11 cellular contexts compared by ENCODE assay signal in genomic region chr5:76952795-76953536, GRCh38. TPM values are rescaled to one million over a fixed set of nuclear protein-coding genes. Genes with fewer than 3 reads are reported as not detected.
DNase-seq lines count a peak whose midpoint lies in the region; ATAC-seq, FAIRE-seq and TF ChIP-seq lines count a peak whose summit lies in the region.
"Had no signal": no experiment of that assay in that cellular context is flagged by ENCODE, and none has a peak within 500 bp of the region (broad histone marks: within the 10 kb centered on the region; RNA-seq: fewer than 3 reads in every experiment).

Gene CRHBP, plus strand, starts transcription at chr5:76953045. Its CDS starts 90 bp downstream, at chr5:76953135.

- H3K9ac ChIP-seq in astrocyte (ENCODE audit: low read length) (peak within 1 kb of the TSS; percentile 63), kidney (ENCODE audit: low read length in 2 of 2) (peak within 1 kb of the TSS in 1 of 2 donors; percentile 12)

- FAIRE-seq in astrocyte (lab: Jason Lieb, UNC) (no peak), kidney (lab: Jason Lieb, UNC) (no peak)

- DNase-seq in HFF-Myc (ENCODE audit: extremely low read depth, low read depth) (no peak), astrocyte (ENCODE audit: low read depth) (no peak), kidney (no peak), HPDE6-E6E7 (ENCODE audit: extremely low spot score) (no peak), NCI-H748 (lab: John Stamatoyannopoulos, UW; ENCODE audit: unreplicated experiment) (no peak), UCSD-AML1 (lab: John Stamatoyannopoulos, UW; ENCODE audit: unreplicated experiment) (no peak)
- no peak for DNase-seq in stimulated activated effector memory CD8-positive, alpha-beta T cell treated with anti-CD3 and anti-CD28 coated beads, Interleukin-12 subunit alpha, Interleukin-12 subunit beta, amount 100 ng/mL, for 72 hours (ENCODE audit: low spot score in 2 of 2)
- no peak for DNase-seq in activated CD4-positive, alpha-beta T cell treated with anti-CD3 and anti-CD28 coated beads for 1 hour
- DNase-seq: activated B cell treated with CpG ODN at 0.5 μM for 24 hours had no signal

- TF ChIP-seq CTCF in HFF-Myc (IDR thresholded peaks at IDR 0.05; ENCODE audit: low read depth, low read length, missing control alignments) (no peak), astrocyte (IDR thresholded peaks at IDR 0.05; ENCODE audit: insufficient read depth, low read depth, low read length) (no peak), kidney (IDR thresholded peaks at IDR 0.05; ENCODE audit: borderline replicate concordance, extremely low read depth, insufficient read depth) (no peak)

- H3K36me3 Mint-ChIP-seq in astrocyte (ENCODE audit: low read depth, unreplicated experiment), result peaks cover 2% of the 10 kb centered on the region
- H3K36me3 Mint-ChIP-seq in stimulated activated effector memory CD8-positive, alpha-beta T cell treated with anti-CD3 and anti-CD28 coated beads, Interleukin-12 subunit alpha, Interleukin-12 subunit beta, amount 100 ng/mL, for 72 hours, result no peaks in the 10 kb centered on the region

- intact Hi-C loops in kidney (cut with DNase I), result no loop called here

- H3K27me3 Mint-ChIP-seq in astrocyte (ENCODE audit: low read depth, unreplicated experiment), result peaks cover 29% of the 10 kb centered on the region

- H3K9me3 Mint-ChIP-seq in astrocyte (ENCODE audit: unreplicated experiment), result no peaks in the 10 kb centered on the region
- no peaks in the 10 kb centered on the region for H3K9me3 Mint-ChIP-seq in stimulated activated effector memory CD8-positive, alpha-beta T cell treated with anti-CD3 and anti-CD28 coated beads, Interleukin-12 subunit alpha, Interleukin-12 subunit beta, amount 100 ng/mL, for 72 hours
- H3K9me3 Mint-ChIP-seq: central memory CD8-positive, alpha-beta T cell had no signal

- H3K27ac Mint-ChIP-seq in astrocyte (ENCODE audit: unreplicated experiment), result no peak within 1 kb of the TSS
- H3K27ac Mint-ChIP-seq in stimulated activated effector memory CD8-positive, alpha-beta T cell treated with anti-CD3 and anti-CD28 coated beads, Interleukin-12 subunit alpha, Interleukin-12 subunit beta, amount 100 ng/mL, for 72 hours, result no peak within 1 kb of the TSS
- H3K27ac Mint-ChIP-seq: activated B cell treated with CpG ODN at 0.5 μM for 24 hours had no signal

- H3K4me1 ChIP-seq in astrocyte (ENCODE audit: insufficient read depth, low read length) (peaks cover 5% of the 10 kb centered on the region), kidney (ENCODE audit: control insufficient read depth in 1 of 2, insufficient read depth in 1 of 2, low read depth in 1 of 2, low read length in 2 of 2) (peaks cover 0 to 4% of the 10 kb centered on the region in 2 donors)

- H3K27me3 ChIP-seq in astrocyte (ENCODE audit: insufficient read depth, low read length), result peaks cover 6% of the 10 kb centered on the region

- H3K4me3 ChIP-seq in HFF-Myc (replicated peaks; ENCODE audit: low read depth, low read length) (peak within 1 kb of the TSS; percentile 44), astrocyte (ENCODE audit: insufficient read depth, low read depth, low read length) (peak within 1 kb of the TSS; percentile 65), kidney (ENCODE audit: low read length in 2 of 2) (peak within 1 kb of the TSS; percentile 50 to 64)

- H2AFZ ChIP-seq in astrocyte (ENCODE audit: low read depth, low read length), result peak within 1 kb of the TSS; percentile 95

- H3K36me3 ChIP-seq in astrocyte (ENCODE audit: insufficient read depth, low read length), result no peaks in the 10 kb centered on the region
- H3K36me3 ChIP-seq in kidney (ENCODE audit: control insufficient read depth in 1 of 2, insufficient read depth in 2 of 2, low read length in 2 of 2), result no peaks in the 10 kb centered on the region

- peak; percentile 13 for ATAC-seq in stimulated activated effector memory CD8-positive, alpha-beta T cell treated with anti-CD3 and anti-CD28 coated beads, Interleukin-12 subunit alpha, Interleukin-12 subunit beta, amount 100 ng/mL, for 72 hours

- no peaks in the 10 kb centered on the region for H3K79me2 ChIP-seq in astrocyte (ENCODE audit: insufficient read depth, low read length)

- no peak within 1 kb of the TSS for H3K27ac ChIP-seq in astrocyte (ENCODE audit: low read depth, low read length)
- peak within 1 kb of the TSS; percentile 55 to 65 for H3K27ac ChIP-seq in kidney (ENCODE audit: low read depth in 2 of 2, low read length in 2 of 2)

- peak within 1 kb of the TSS; percentile 93 for H3K4me2 ChIP-seq in astrocyte (ENCODE audit: low read length)

- H3K9me3 ChIP-seq in astrocyte (ENCODE audit: insufficient read depth, low read depth, low read length) (no peaks in the 10 kb centered on the region), kidney (ENCODE audit: control insufficient read depth in 1 of 2, low read length in 2 of 2) (no peaks in the 10 kb centered on the region)

- H3K4me1 Mint-ChIP-seq in astrocyte (ENCODE audit: low read depth, unreplicated experiment), result peaks cover 3% of the 10 kb centered on the region
- peaks cover 6% of the 10 kb centered on the region for H3K4me1 Mint-ChIP-seq in stimulated activated effector memory CD8-positive, alpha-beta T cell treated with anti-CD3 and anti-CD28 coated beads, Interleukin-12 subunit alpha, Interleukin-12 subunit beta, amount 100 ng/mL, for 72 hours

- no peaks in the 10 kb centered on the region for H4K20me1 ChIP-seq in astrocyte (ENCODE audit: insufficient read depth, low read length)

- peak within 1 kb of the TSS; percentile 83 for H3K4me3 Mint-ChIP-seq in astrocyte (ENCODE audit: unreplicated experiment)
- no peak within 1 kb of the TSS for H3K4me3 Mint-ChIP-seq in stimulated activated effector memory CD8-positive, alpha-beta T cell treated with anti-CD3 and anti-CD28 coated beads, Interleukin-12 subunit alpha, Interleukin-12 subunit beta, amount 100 ng/mL, for 72 hours
- H3K4me3 Mint-ChIP-seq: activated B cell treated with CpG ODN at 0.5 μM for 24 hours; central memory CD8-positive, alpha-beta T cell had no signal

RNA-seq across cellular contexts. Expression of gene CRHBP, which starts in this region (rescaled TPM):
- total RNA-seq in astrocyte, result 2.5 and 4.7 TPM in 2 replicates
- total RNA-seq in kidney, result 8.6 TPM
- 67.7 TPM for polyA plus RNA-seq in kidney (ENCODE audit: insufficient read depth, low read depth, low replicate concordance)
- total RNA-seq: activated B cell treated with CpG ODN at 0.5 μM for 24 hours, NCI-H460 had no signal
